8 cellular contexts compared by ENCODE assay signal in the genomic region with DNA sequence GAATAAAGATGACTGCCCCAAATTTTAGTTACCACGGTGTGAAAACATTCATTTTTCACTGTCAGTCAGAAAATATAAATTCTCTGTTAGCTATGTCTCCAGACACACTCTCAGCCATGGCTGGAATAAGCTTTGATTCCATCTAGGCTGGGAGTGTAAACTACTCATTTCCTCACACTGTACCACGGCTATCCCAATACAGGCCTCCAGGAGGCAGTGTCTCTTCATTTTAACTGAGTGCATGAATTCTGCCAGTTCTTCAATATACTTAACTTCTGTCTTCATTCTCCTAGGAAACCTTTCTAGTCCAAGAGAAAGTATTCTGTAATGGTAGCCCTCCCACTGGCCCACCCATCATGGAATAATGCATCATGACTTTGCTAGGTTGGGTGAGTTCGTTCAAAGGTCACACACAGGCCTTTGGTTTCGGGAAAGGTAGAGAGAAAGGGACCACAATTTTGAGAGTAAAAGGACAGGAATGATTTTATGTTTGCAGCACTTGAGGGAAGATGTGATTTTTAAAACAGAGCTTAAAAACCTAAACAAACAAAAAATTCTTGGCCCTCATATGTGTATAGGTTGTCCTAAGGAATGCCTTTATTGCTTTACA.
DNase-seq lines count a peak whose midpoint lies in the region; ATAC-seq and TF ChIP-seq lines count a peak whose summit lies in the region.

No MANE protein-coding gene starts in this region.

- TF ChIP-seq CTCF in cardiac muscle cell (IDR thresholded peaks at IDR 0.05; ENCODE audit: low read depth, low read length): peak; percentile 86

- no peaks in the 10 kb centered on the region for H3K9me3 Mint-ChIP-seq in activated T-helper 17 cell treated with anti-CD3 and anti-CD28 coated beads, Interleukin-2, amount 50 U/mL, for 72 hours
- no peaks in the 10 kb centered on the region for H3K9me3 Mint-ChIP-seq in activated T-helper 2 cell treated with anti-CD3 and anti-CD28 coated beads, Interferon-gamma antibody, Interleukin-2, Interleukin-4, amounts not matched to agents 10 μg/mL and 5 μg/mL and 100 μg/mL, durations not matched to agents 14 hours and 24 hours and 36 hours

- H3K27me3 Mint-ChIP-seq in activated T-helper 17 cell treated with anti-CD3 and anti-CD28 coated beads, Interleukin-2, amount 50 U/mL, for 72 hours: no peaks in the 10 kb centered on the region
- no peaks in the 10 kb centered on the region for H3K27me3 Mint-ChIP-seq in activated T-helper 2 cell treated with anti-CD3 and anti-CD28 coated beads, Interferon-gamma antibody, Interleukin-2, Interleukin-4, amounts not matched to agents 10 μg/mL and 5 μg/mL and 100 μg/mL, durations not matched to agents 14 hours and 24 hours and 36 hours (ENCODE audit: low read depth)

- H3K9me3 ChIP-seq in cardiac muscle cell (ENCODE audit: low read depth): no peaks in the 10 kb centered on the region

- ATAC-seq in GM18499 (IDR thresholded peaks at IDR 0.05; ENCODE audit: insufficient read depth, unreplicated experiment) (peak; percentile 78), HG02852 (IDR thresholded peaks at IDR 0.05; ENCODE audit: unreplicated experiment) (peak; percentile 94)
- ATAC-seq in activated T-helper 17 cell treated with anti-CD3 and anti-CD28 coated beads, Interleukin-2, amount 50 U/mL, for 72 hours (replicated peaks): peak; percentile 54

- peak in 8 of 14 donors; percentile 4 to 68 (median 46) for DNase-seq in C1 segment of cervical spinal cord (lab: John Stamatoyannopoulos, UW)
- peak; percentile 43 for DNase-seq in NCI-H146 (lab: John Stamatoyannopoulos, UW)
- DNase-seq in cardiac muscle cell (ENCODE audit: low read depth in 1 of 2, low spot score in 1 of 2): peak; percentile 68 to 72
- peak; percentile 19 for DNase-seq in pulmonary artery endothelial cell (ENCODE audit: low read depth, low spot score)
- DNase-seq in activated T-helper 2 cell treated with anti-CD3 and anti-CD28 coated beads, Interferon-gamma antibody, Interleukin-2, Interleukin-4, amounts not matched to agents 10 μg/mL and 5 μg/mL and 100 μg/mL, durations not matched to agents 14 hours and 24 hours and 36 hours (ENCODE audit: low spot score): no peak

- H3K4me3 ChIP-seq in cardiac muscle cell: no peak overlapping the region

- H3K27ac ChIP-seq in cardiac muscle cell: no peak overlapping the region

- H3K36me3 ChIP-seq in cardiac muscle cell: no peaks in the 10 kb centered on the region

- no peaks in the 10 kb centered on the region for H3K36me3 Mint-ChIP-seq in activated T-helper 17 cell treated with anti-CD3 and anti-CD28 coated beads, Interleukin-2, amount 50 U/mL, for 72 hours (ENCODE audit: low read depth)
- H3K36me3 Mint-ChIP-seq in activated T-helper 2 cell treated with anti-CD3 and anti-CD28 coated beads, Interferon-gamma antibody, Interleukin-2, Interleukin-4, amounts not matched to agents 10 μg/mL and 5 μg/mL and 100 μg/mL, durations not matched to agents 14 hours and 24 hours and 36 hours (ENCODE audit: low read depth): no peaks in the 10 kb centered on the region

- H3K4me1 Mint-ChIP-seq in activated T-helper 17 cell treated with anti-CD3 and anti-CD28 coated beads, Interleukin-2, amount 50 U/mL, for 72 hours: no peaks in the 10 kb centered on the region
- no peaks in the 10 kb centered on the region for H3K4me1 Mint-ChIP-seq in activated T-helper 2 cell treated with anti-CD3 and anti-CD28 coated beads, Interferon-gamma antibody, Interleukin-2, Interleukin-4, amounts not matched to agents 10 μg/mL and 5 μg/mL and 100 μg/mL, durations not matched to agents 14 hours and 24 hours and 36 hours (ENCODE audit: low read depth)

- H3K27ac Mint-ChIP-seq in activated T-helper 17 cell treated with anti-CD3 and anti-CD28 coated beads, Interleukin-2, amount 50 U/mL, for 72 hours: no peak overlapping the region
- no peak overlapping the region for H3K27ac Mint-ChIP-seq in activated T-helper 2 cell treated with anti-CD3 and anti-CD28 coated beads, Interferon-gamma antibody, Interleukin-2, Interleukin-4, amounts not matched to agents 10 μg/mL and 5 μg/mL and 100 μg/mL, durations not matched to agents 14 hours and 24 hours and 36 hours

- no peak overlapping the region for H3K4me3 Mint-ChIP-seq in activated T-helper 17 cell treated with anti-CD3 and anti-CD28 coated beads, Interleukin-2, amount 50 U/mL, for 72 hours
- H3K4me3 Mint-ChIP-seq in activated T-helper 2 cell treated with anti-CD3 and anti-CD28 coated beads, Interferon-gamma antibody, Interleukin-2, Interleukin-4, amounts not matched to agents 10 μg/mL and 5 μg/mL and 100 μg/mL, durations not matched to agents 14 hours and 24 hours and 36 hours (ENCODE audit: low read depth): no peak overlapping the region

- intact Hi-C loops in activated T-helper 2 cell treated with anti-CD3 and anti-CD28 coated beads, Interferon-gamma antibody, Interleukin-2, Interleukin-4, amounts not matched to agents 10 μg/mL and 5 μg/mL and 100 μg/mL, durations not matched to agents 14 hours and 24 hours and 36 hours (cut with micrococcal nuclease): loop anchor here (2.0 kb wide), 1 partner anchor 145 kb away; no protein-coding TSS in a partner anchor

- no peaks in the 10 kb centered on the region for H3K27me3 ChIP-seq in cardiac muscle cell

- peaks cover 6% of the 10 kb centered on the region for H3K4me1 ChIP-seq in cardiac muscle cell (ENCODE audit: low read depth)
